Comparison of ENCODE assay signal across 28 cellular contexts in the genomic region with DNA sequence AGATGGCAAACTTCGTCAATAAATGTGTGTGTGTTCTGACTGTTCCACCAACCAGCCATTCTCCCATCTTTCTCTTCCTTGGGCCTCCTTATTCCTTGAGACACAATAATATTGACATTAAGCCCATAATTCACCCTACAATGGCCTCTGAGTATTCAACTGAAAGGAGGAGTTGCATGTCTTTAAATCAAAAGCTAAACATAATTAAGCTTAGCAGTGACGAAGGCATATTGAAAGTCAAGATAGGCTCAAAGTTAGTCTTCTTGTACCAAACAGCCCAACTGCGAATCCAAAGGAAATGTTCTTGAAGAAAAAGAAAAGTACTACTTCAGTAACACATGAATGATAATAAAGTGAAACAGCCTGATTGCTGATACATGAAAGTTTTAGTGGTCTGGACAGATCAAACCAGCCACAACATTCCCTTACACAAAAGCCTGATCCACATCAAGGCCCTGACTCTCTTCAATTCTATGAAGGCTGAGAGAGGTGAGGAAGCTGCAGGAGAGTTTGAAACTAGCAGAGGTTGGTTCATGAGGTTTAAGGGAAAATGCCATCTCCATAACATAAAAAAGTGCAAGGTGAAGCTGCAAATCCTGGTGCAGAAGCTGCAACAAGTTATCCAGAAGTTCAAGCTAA.
"Had no signal": no experiment of that assay in that cellular context is flagged by ENCODE, and none has a peak within 500 bp of the region (broad histone marks: within the 10 kb centered on the region; RNA-seq: fewer than 3 reads in every experiment).

No MANE protein-coding gene starts in this region.

- FAIRE-seq: endometrium, endothelial cell of umbilical vein had no signal

- H3K27me3 ChIP-seq: ascending aorta, breast epithelium, cardiac muscle cell, colonic mucosa, esophagus squamous epithelium, gastroesophageal sphincter had no signal

- DNase-seq: activated CD4-positive, alpha-beta memory T cell treated with anti-CD3 and anti-CD28 coated beads for 36 hours; activated CD4-positive, alpha-beta T cell treated with anti-CD3 and anti-CD28 coated beads for 36 hours; activated CD4-positive, alpha-beta T cell treated with anti-CD3 and anti-CD28 coated beads, Interleukin-2, amount 10 ng/mL, durations not matched to agents 24 days and 14 days; activated CD4-positive, CD25-positive, alpha-beta regulatory T cell; activated CD4-positive, CD25-positive, alpha-beta regulatory T cell treated with anti-CD3 and anti-CD28 coated beads, Interleukin-2, amount 50 U/mL, for 72 hours; activated CD8-positive, alpha-beta memory T cell treated with anti-CD3 and anti-CD28 coated beads, Interleukin-2, amount 10 ng/mL, durations not matched to agents 7 days and 5 days; activated CD8-positive, alpha-beta memory T cell treated with anti-CD3 and anti-CD28 coated beads, Interleukin-2, amount 50 U/mL, for 4 hours; activated CD8-positive, alpha-beta T cell treated with anti-CD3 and anti-CD28 coated beads, Interleukin-2, amount 10 ng/mL, durations not matched to agents 7 days and 5 days; activated effector memory CD4-positive, alpha-beta T cell treated with anti-CD3 and anti-CD28 coated beads, Interleukin-2, amount 50 U/mL, for 16 hours; activated naive CD4-positive, alpha-beta T cell treated with anti-CD3 and anti-CD28 coated beads, Interleukin-2, amount 10 ng/mL, durations not matched to agents 7 days and 5 days; activated naive CD8-positive, alpha-beta T cell treated with anti-CD3 and anti-CD28 coated beads, Interleukin-2, amount 10 ng/mL, durations not matched to agents 7 days and 5 days; activated T-cell treated with anti-CD3 and anti-CD28 coated beads, Interleukin-2, amount 50 U/mL, for 1 hour; activated T-cell treated with anti-CD3 and anti-CD28 coated beads, Interleukin-2, amount 50 U/mL, for 48 hours; central memory CD4-positive, alpha-beta T cell; cerebellar nuclear complex; colonic mucosa; effector CD8-positive, alpha-beta T cell; esophagus squamous epithelium; foreskin melanocyte; T-helper 2 cell had no signal

- H3K4me3 ChIP-seq: ascending aorta, breast epithelium, cardiac muscle cell, colonic mucosa, esophagus squamous epithelium, gastroesophageal sphincter had no signal

- H3K36me3 ChIP-seq: breast epithelium, colonic mucosa had no signal

- H3K9me3 ChIP-seq: colonic mucosa had no signal

- H3K4me1 ChIP-seq: ascending aorta, breast epithelium, colonic mucosa, esophagus squamous epithelium, gastroesophageal sphincter had no signal

- H3K27ac ChIP-seq: ascending aorta, breast epithelium, cardiac muscle cell, colonic mucosa, epithelial cell of prostate, esophagus squamous epithelium, gastroesophageal sphincter had no signal

- ATAC-seq: activated CD4-positive, alpha-beta T cell treated with anti-CD3 and anti-CD28 coated beads for 36 hours; activated CD8-positive, alpha-beta memory T cell treated with anti-CD3 and anti-CD28 coated beads, Interleukin-2, amount 10 ng/mL, durations not matched to agents 7 days and 5 days; activated CD8-positive, alpha-beta T cell treated with anti-CD3 and anti-CD28 coated beads, Interleukin-2, amount 10 ng/mL, durations not matched to agents 7 days and 5 days; activated naive CD4-positive, alpha-beta T cell treated with anti-CD3 and anti-CD28 coated beads, Interleukin-2, amount 50 U/mL, for 72 hours; gastroesophageal sphincter had no signal
